In the genomic region with DNA sequence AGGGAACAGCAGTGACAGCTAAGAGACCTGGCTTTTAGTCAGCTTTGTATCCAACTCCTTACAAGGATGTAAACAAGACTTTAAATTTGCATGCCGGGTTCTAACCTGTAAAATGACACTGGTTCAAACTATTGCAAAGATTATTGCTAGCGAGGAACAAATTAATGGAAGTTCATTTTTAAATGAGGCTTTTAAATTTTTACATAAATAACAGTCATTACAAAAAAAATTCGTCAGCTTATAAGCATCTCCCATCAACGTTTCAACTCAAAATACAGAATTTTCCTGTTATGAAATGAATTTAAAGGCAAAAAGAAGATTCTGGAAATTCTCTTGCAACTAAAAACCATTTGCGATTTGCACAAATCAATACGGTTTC, we compare ENCODE assay signal across 8 cellular contexts. TPM values are rescaled to one million over a fixed set of nuclear protein-coding genes. Genes with fewer than 3 reads are reported as not detected.
A peak's percentile ranks its signal among the peaks of the same experiment; 100 is the strongest.
DNase-seq lines count a peak whose midpoint lies in the region; ATAC-seq and TF ChIP-seq lines count a peak whose summit lies in the region.

No MANE protein-coding gene starts in this region.

- no peak overlapping the region for H2AK5ac ChIP-seq in trophoblast cell (ENCODE audit: low read length)

- H3K4me1 ChIP-seq in DOHH2 (ENCODE audit: control insufficient read depth, low read length), result peaks cover 16% of the 10 kb centered on the region
- peaks cover 17% of the 10 kb centered on the region for H3K4me1 ChIP-seq in PC-9 (replicated peaks; ENCODE audit: insufficient read depth)
- H3K4me1 ChIP-seq in trophoblast cell (ENCODE audit: control insufficient read depth in 1 of 2, insufficient read depth in 2 of 2, low read length in 2 of 2), result no peaks in the 10 kb centered on the region

- H3K27me3 ChIP-seq in DOHH2 (ENCODE audit: control insufficient read depth, low read length), result peaks cover 4% of the 10 kb centered on the region
- no peaks in the 10 kb centered on the region for H3K27me3 ChIP-seq in PC-9 (ENCODE audit: insufficient read depth, low read depth)
- no peaks in the 10 kb centered on the region for H3K27me3 ChIP-seq in trophoblast cell (ENCODE audit: insufficient read depth, low read length)

- no peak for ATAC-seq in HG03521 (IDR thresholded peaks at IDR 0.05; ENCODE audit: unreplicated experiment)

- H3K9me3 ChIP-seq in DOHH2 (ENCODE audit: control insufficient read depth, insufficient read depth, low read length) (no peaks in the 10 kb centered on the region), PC-9 (ENCODE audit: insufficient read depth, low read depth) (no peaks in the 10 kb centered on the region), trophoblast cell (ENCODE audit: insufficient read depth, low read depth, low read length) (no peaks in the 10 kb centered on the region)

- H3K4me3 ChIP-seq in DOHH2 (ENCODE audit: low read length), result peak overlapping the region; percentile 89
- H3K4me3 ChIP-seq in PC-9, result peak overlapping the region; percentile 69
- H3K4me3 ChIP-seq in trophoblast cell (ENCODE audit: low read depth, low read length), result no peak overlapping the region

- TF ChIP-seq CTCF in DOHH2 (IDR thresholded peaks at IDR 0.05; ENCODE audit: low read depth, low read length, poor library complexity, severe bottlenecking), result no peak
- TF ChIP-seq CTCF in PC-9 (conservative IDR thresholded peaks at IDR 0.05), result no peak

- no peak overlapping the region for H2BK12ac ChIP-seq in trophoblast cell (ENCODE audit: low read length)

- H3K4ac ChIP-seq in trophoblast cell (ENCODE audit: low read depth, low read length), result no peak overlapping the region

- no peak overlapping the region for H2BK5ac ChIP-seq in trophoblast cell (ENCODE audit: low read depth, low read length, poor library complexity)

- H4K20me1 ChIP-seq in DOHH2 (ENCODE audit: control insufficient read depth, insufficient read depth, low read depth, low read length), result no peaks in the 10 kb centered on the region
- H4K20me1 ChIP-seq in PC-9 (ENCODE audit: insufficient read depth), result no peaks in the 10 kb centered on the region

- no peak overlapping the region for H4K12ac ChIP-seq in trophoblast cell (ENCODE audit: low read depth, low read length)

- BruUV-seq in PC-9 (replicated peaks; lab: Mats Ljungman, UMichigan), result no TSS peak

- H3K4me2 ChIP-seq in DOHH2 (ENCODE audit: low read length) (peak overlapping the region; percentile 92), PC-9 (peak overlapping the region; percentile 81), trophoblast cell (ENCODE audit: low read length) (peak overlapping the region; percentile 72)

- H3K27ac ChIP-seq in DOHH2 (ENCODE audit: low read depth, low read length) (no peak overlapping the region), PC-9 (peak overlapping the region; percentile 53), epithelial cell of prostate (peak overlapping the region; percentile 35), trophoblast cell (ENCODE audit: low read depth, low read length) (no peak overlapping the region)

- no peak overlapping the region for H3K9ac ChIP-seq in trophoblast cell (ENCODE audit: low read length)

- H3K36me3 ChIP-seq in DOHH2 (ENCODE audit: control insufficient read depth, low read length) (peaks cover 19% of the 10 kb centered on the region), PC-9 (ENCODE audit: low read depth) (peaks cover 18% of the 10 kb centered on the region), trophoblast cell (ENCODE audit: control insufficient read depth in 1 of 2, insufficient read depth in 2 of 2, low read length in 2 of 2) (peaks cover 0 to 3% of the 10 kb centered on the region in 2 experiments)

- H3K9me2 ChIP-seq in DOHH2 (replicated peaks; ENCODE audit: control insufficient read depth, low read length) (no peaks in the 10 kb centered on the region), PC-9 (ENCODE audit: insufficient read depth) (no peaks in the 10 kb centered on the region)

- H3K79me2 ChIP-seq in DOHH2 (ENCODE audit: control insufficient read depth, low read length) (peaks cover 10% of the 10 kb centered on the region), PC-9 (ENCODE audit: low read depth) (peaks cover 24% of the 10 kb centered on the region), trophoblast cell (ENCODE audit: control insufficient read depth, insufficient read depth, low read length, poor library complexity) (peaks cover 2% of the 10 kb centered on the region)

- CTCF ChIA-PET in PC-9 (lab: Charles Lee), result no interaction called here

- H3F3A ChIP-seq in DOHH2 (ENCODE audit: control insufficient read depth, insufficient read depth) (peaks cover 10% of the 10 kb centered on the region; the same call in 1 of the 2 replicates), PC-9 (ENCODE audit: insufficient read depth, low read depth) (no peaks in the 10 kb centered on the region)

- WGBS in trophoblast cell (ENCODE audit: extremely low coverage, insufficient coverage, insufficient read length), result no CpG with 5 or more reads among the region's 6 CpGs

- H4K91ac ChIP-seq in trophoblast cell (ENCODE audit: low read depth, low read length), result no peak overlapping the region

- POLR2A ChIA-PET in PC-9 (lab: Charles Lee; ENCODE audit: unreplicated experiment), result no interaction called here

- H2BK120ac ChIP-seq in trophoblast cell (ENCODE audit: insufficient read depth, low read length, poor library complexity), result no peak overlapping the region

- H2AFZ ChIP-seq in PC-9 (peak overlapping the region; percentile 97), trophoblast cell (ENCODE audit: insufficient read depth, low read length, poor library complexity) (no peak overlapping the region)

- intact Hi-C loops in PC-9 (cut with micrococcal nuclease; ENCODE audit: unreplicated experiment), result loop anchor here (1.0 to 2.0 kb wide), 5 partner anchors 49 to 494 kb away; partner anchors contain the start of genes CAMSAP2, DDX59 and INAVA

- no peak overlapping the region for H3K23ac ChIP-seq in trophoblast cell (ENCODE audit: low read length)

- no peak overlapping the region for H4K8ac ChIP-seq in trophoblast cell (ENCODE audit: low read depth, low read length)

- H3K79me1 ChIP-seq in trophoblast cell (ENCODE audit: low read length), result peaks cover 4% of the 10 kb centered on the region

- DNase-seq in PC-9 (no peak), epithelial cell of prostate (ENCODE audit: low read depth, low spot score) (no peak), trophoblast cell (no peak), NCI-H1930 (lab: John Stamatoyannopoulos, UW) (no peak), GM19240 (ENCODE audit: insufficient read length, low spot score) (no peak)
- no peak for DNase-seq in activated CD4-positive, CD25-positive, alpha-beta regulatory T cell treated with anti-CD3 and anti-CD28 coated beads, Interleukin-2, amount 50 U/mL, for 72 hours

- H3K14ac ChIP-seq in trophoblast cell (ENCODE audit: low read length), result no peak overlapping the region

- H3K18ac ChIP-seq in trophoblast cell (ENCODE audit: low read length), result no peak overlapping the region

RNA-seq across cellular contexts. Expression of gene KIF14, which starts 0.7 kb away (rescaled TPM):
- 22.8 and 30.0 TPM in 2 replicates for total RNA-seq in PC-9 (2021)
- 11.4 and 12.3 TPM in 2 replicates for polyA plus RNA-seq in trophoblast cell (2013)

RNA-seq across cellular contexts. Expression of gene DDX59, which starts 49.8 kb away (rescaled TPM):
- total RNA-seq in PC-9 (2021), result 32.9 and 35.9 TPM in 2 replicates
- 20.7 and 21.7 TPM in 2 replicates for polyA plus RNA-seq in trophoblast cell (2013)

Comparison
In these comparisons a context has a peak if more than half of its experiments do, and no peak if none do; other contexts are left out.
1. H3K27ac ChIP-seq: peak in PC-9 (single experiment) and epithelial cell of prostate (single experiment); none in DOHH2 (single experiment) and trophoblast cell (single experiment).
2. Peak in every context shown above with its lines, with median percentiles within 50 percentile points of each other: H3K4me2 ChIP-seq.